In the genomic region with DNA sequence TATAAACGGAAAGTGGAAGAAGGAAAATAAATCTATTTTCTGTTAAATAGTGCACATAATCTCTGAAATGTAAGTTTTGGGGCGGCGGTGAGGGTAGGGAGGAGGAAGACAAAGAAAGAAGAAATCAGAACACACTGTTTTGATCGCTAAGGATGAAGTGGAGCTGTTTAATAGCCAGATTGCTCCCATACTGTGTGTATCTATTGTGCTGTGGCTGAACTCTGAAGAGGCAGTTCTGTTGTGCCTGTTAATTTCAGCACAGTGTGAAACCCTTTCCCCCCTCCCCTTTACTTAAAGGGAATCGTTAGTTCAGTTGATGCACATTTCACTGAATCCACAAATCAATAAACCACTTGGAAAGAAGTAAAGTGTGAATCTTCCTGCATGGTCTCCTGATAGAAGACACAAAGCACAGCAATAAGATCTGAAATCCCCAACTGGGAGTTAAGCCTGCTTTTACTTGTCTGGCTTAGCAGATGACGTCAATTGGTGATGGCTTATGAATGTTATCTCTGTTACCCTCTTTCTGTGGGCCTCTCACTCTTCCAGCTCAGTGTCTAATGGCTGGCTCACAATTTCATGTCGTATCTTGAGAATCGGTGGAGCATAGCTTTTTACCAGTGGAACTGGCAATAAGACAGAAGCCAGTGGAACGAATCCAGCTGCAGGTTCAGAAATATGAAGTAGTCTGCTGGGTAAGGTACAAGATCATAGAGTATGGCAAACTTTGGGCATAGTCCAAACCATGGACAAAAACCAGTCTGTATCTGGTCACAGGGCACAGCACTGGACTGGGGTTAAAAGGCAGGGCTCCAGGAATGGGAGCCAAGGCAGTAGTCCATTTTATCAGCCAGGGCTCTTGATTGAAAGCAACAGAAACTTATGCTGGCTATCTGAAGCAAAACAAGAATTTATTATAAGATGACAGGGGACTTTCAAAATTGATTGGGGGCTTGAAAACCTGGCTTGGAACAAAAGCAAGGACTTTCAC, we compare ENCODE assay signal across 1 cellular context.
TF ChIP-seq lines count a peak whose summit lies in the region.

No MANE protein-coding gene starts in this region.

TF ChIP-seq in H1, 55 proteins besides CTCF, POLR2A, EP300 and RAD21 (continued from another document):
- no peak for TF ChIP-seq SUZ12 (IDR thresholded peaks at IDR 0.05; ENCODE audit: low read length)
- no peak for TF ChIP-seq GABPA (IDR thresholded peaks at IDR 0.05; ENCODE audit: borderline replicate concordance, insufficient read depth, low read length)
- TF ChIP-seq PHF8 (conservative IDR thresholded peaks at IDR 0.05; ENCODE audit: low read depth, low read length), result no peak
- no peak for TF ChIP-seq CREB1 (IDR thresholded peaks at IDR 0.05)
- TF ChIP-seq EGR1 (IDR thresholded peaks at IDR 0.05; ENCODE audit: borderline replicate concordance, low read depth, low read length), result no peak
- no peak for TF ChIP-seq NRF1 (IDR thresholded peaks at IDR 0.05; ENCODE audit: low read depth, low read length)
- TF ChIP-seq POLR2AphosphoS5 (IDR thresholded peaks at IDR 0.05; ENCODE audit: low read depth, low read length), result no peak
